ENCODE assay signal across 1 cellular context in genomic region chr9:69056416-69056815, GRCh38.
TF ChIP-seq lines count a peak whose summit lies in the region.

No MANE protein-coding gene starts in this region.

TF ChIP-seq in K562, 482 proteins besides CTCF, POLR2A, EP300 and RAD21:
- no peak for TF ChIP-seq NR4A1 (CRISPR knock-in tag; IDR thresholded peaks at IDR 0.05)
- TF ChIP-seq NR4A1 (tag; IDR thresholded peaks at IDR 0.05) = no peak
- TF ChIP-seq GATAD2B (IDR thresholded peaks at IDR 0.05; ENCODE audit: borderline replicate concordance) = no peak
- no peak for TF ChIP-seq CBX5 (IDR thresholded peaks at IDR 0.05; ENCODE audit: borderline replicate concordance, low read depth)
- peak; percentile 31; the same call in 1 of the 2 replicates for TF ChIP-seq HMBOX1 (IDR thresholded peaks at IDR 0.05)
- TF ChIP-seq CHD4 (IDR thresholded peaks at IDR 0.05; ENCODE audit: insufficient read depth, insufficient replicate concordance, low read depth, low read length, poor library complexity, severe bottlenecking) = no peak
TF ChIP-seq in K562: peak in this region for 1.
